Comparison of ENCODE assay signal across 1 cellular context in genomic region chr2:27496357-27497287, GRCh38.
TF ChIP-seq lines count a peak whose summit lies in the region.

GCKR (plus strand) TSS chr2:27496839; CDS start chr2:27496905, 66 bp downstream.

TF ChIP-seq in HepG2, 621 proteins besides CTCF, POLR2A, EP300 and RAD21 (continued from another document and continues in another):
- TF ChIP-seq ZNF552 (CRISPR knock-in tag; IDR thresholded peaks at IDR 0.05; ENCODE audit: borderline replicate concordance) (0 out of 2 replicates have a peak, but pooled peaks have one; percentile 77), ZNF20 (CRISPR knock-in tag; IDR thresholded peaks at IDR 0.05) (no peak), E2F2 (CRISPR knock-in tag; IDR thresholded peaks at IDR 0.05; ENCODE audit: borderline replicate concordance) (peak; percentile 76; the same call in 1 of the 2 replicates), ZSCAN21 (CRISPR knock-in tag; IDR thresholded peaks at IDR 0.05; ENCODE audit: borderline replicate concordance) (peak; percentile 94), MAFK (conservative IDR thresholded peaks at IDR 0.05 in 1 of 2, IDR thresholded peaks at IDR 0.05 in 1 of 2; ENCODE audit: low read length in 2 of 2) (peak in 1 of 2 experiments; percentile 25; a peak in 1 of 4 replicates), ZNF580 (CRISPR knock-in tag; IDR thresholded peaks at IDR 0.05; ENCODE audit: borderline replicate concordance, low read depth) (peak; percentile 50; the same call in 1 of the 2 replicates), ZNF414 (CRISPR knock-in tag; IDR thresholded peaks at IDR 0.05) (no peak), SNAI1 (CRISPR knock-in tag; IDR thresholded peaks at IDR 0.05; ENCODE audit: borderline replicate concordance) (peak; percentile 90; the same call in 1 of the 2 replicates), ZNF781 (CRISPR knock-in tag; IDR thresholded peaks at IDR 0.05; ENCODE audit: borderline replicate concordance, not compliant biosample characterization) (peak; percentile 88), ZNF275 (CRISPR knock-in tag; IDR thresholded peaks at IDR 0.05; ENCODE audit: borderline replicate concordance) (0 out of 2 replicates have a peak, but pooled peaks have one; percentile 3), IRF2 (CRISPR knock-in tag; IDR thresholded peaks at IDR 0.05) (peak; percentile 62; the same call in 1 of the 2 replicates), ZNF331 (CRISPR knock-in tag; IDR thresholded peaks at IDR 0.05) (peak; percentile 53; the same call in 1 of the 2 replicates), SNAPC5 (CRISPR knock-in tag; IDR thresholded peaks at IDR 0.05; ENCODE audit: borderline replicate concordance) (0 out of 2 replicates have a peak, but pooled peaks have one; percentile 59), CBX2 (IDR thresholded peaks at IDR 0.05; ENCODE audit: low read depth, low read length) (no peak), CBX2 (CRISPR knock-in tag; IDR thresholded peaks at IDR 0.05; ENCODE audit: low read depth) (0 out of 2 replicates have a peak, but pooled peaks have one; percentile 42), ARNTL (CRISPR knock-in tag; IDR thresholded peaks at IDR 0.05) (peak; percentile 77), SNAPC2 (CRISPR knock-in tag; IDR thresholded peaks at IDR 0.05) (peak; percentile 85), ZNF432 (CRISPR knock-in tag; IDR thresholded peaks at IDR 0.05; ENCODE audit: borderline replicate concordance) (no peak), ZNF276 (CRISPR knock-in tag; IDR thresholded peaks at IDR 0.05; ENCODE audit: low read depth) (no peak), HIVEP1 (CRISPR knock-in tag; IDR thresholded peaks at IDR 0.05) (peak; percentile 87; the same call in 1 of the 2 replicates), ZNF513 (CRISPR knock-in tag; conservative IDR thresholded peaks at IDR 0.05) (no peak), POLR2G (IDR thresholded peaks at IDR 0.05; ENCODE audit: low read depth, low read length) (peak; percentile 85), ZBTB7A (CRISPR knock-in tag; IDR thresholded peaks at IDR 0.05) (no peak), ZNF543 (CRISPR knock-in tag; IDR thresholded peaks at IDR 0.05) (0 out of 2 replicates have a peak, but pooled peaks have one; percentile 15), ZNF678 (CRISPR knock-in tag; IDR thresholded peaks at IDR 0.05) (no peak), ZFP37 (CRISPR knock-in tag; IDR thresholded peaks at IDR 0.05; ENCODE audit: borderline replicate concordance) (peak; percentile 94; the same call in 1 of the 2 replicates), ZNF790 (CRISPR knock-in tag; IDR thresholded peaks at IDR 0.05; ENCODE audit: borderline replicate concordance) (no peak), RBM39 (IDR thresholded peaks at IDR 0.05; ENCODE audit: low read depth, low read length, poor library complexity, severe bottlenecking) (no peak), CENPX (CRISPR knock-in tag; IDR thresholded peaks at IDR 0.05) (no peak), KDM5A (IDR thresholded peaks at IDR 0.05; ENCODE audit: borderline replicate concordance, low read length) (no peak; the same call in 1 of the 2 replicates), FOXA3 (CRISPR knock-in tag; IDR thresholded peaks at IDR 0.05) (no peak; the same call in 1 of the 2 replicates), ZNF280D (CRISPR knock-in tag; IDR thresholded peaks at IDR 0.05) (peak; percentile 90; the same call in 1 of the 2 replicates), RCOR2 (CRISPR knock-in tag; IDR thresholded peaks at IDR 0.05) (0 out of 2 replicates have a peak, but pooled peaks have one; percentile 12), ZSCAN12 (CRISPR knock-in tag; IDR thresholded peaks at IDR 0.05) (0 out of 2 replicates have a peak, but pooled peaks have one; percentile 30), ZNF121 (CRISPR knock-in tag; IDR thresholded peaks at IDR 0.05) (peak; percentile 89), TBP (CRISPR knock-in tag; IDR thresholded peaks at IDR 0.05) (no peak), BRD4 (CRISPR knock-in tag; IDR thresholded peaks at IDR 0.05) (peak; percentile 39; the same call in 1 of the 2 replicates), EED (CRISPR knock-in tag; IDR thresholded peaks at IDR 0.05) (peak; percentile 25; the same call in 1 of the 2 replicates), MED1 (CRISPR knock-in tag; IDR thresholded peaks at IDR 0.05) (peak; percentile 88), ZKSCAN8 (CRISPR knock-in tag; IDR thresholded peaks at IDR 0.05; ENCODE audit: borderline replicate concordance) (peak; percentile 73; the same call in 1 of the 2 replicates), ZNF512 (CRISPR knock-in tag; IDR thresholded peaks at IDR 0.05) (0 out of 2 replicates have a peak, but pooled peaks have one; percentile 71), ZNF17 (CRISPR knock-in tag; IDR thresholded peaks at IDR 0.05) (no peak), PHF5A (CRISPR knock-in tag; IDR thresholded peaks at IDR 0.05; ENCODE audit: low read depth, unreplicated experiment) (no peak), IRF1 (CRISPR knock-in tag; IDR thresholded peaks at IDR 0.05; ENCODE audit: low read depth) (no peak), ZBTB3 (CRISPR knock-in tag; IDR thresholded peaks at IDR 0.05; ENCODE audit: borderline replicate concordance, low read depth) (no peak), GTF2F1 (IDR thresholded peaks at IDR 0.05; ENCODE audit: low read length) (no peak), TRAFD1 (CRISPR knock-in tag; IDR thresholded peaks at IDR 0.05; ENCODE audit: borderline replicate concordance) (no peak), PTBP1 (IDR thresholded peaks at IDR 0.05; ENCODE audit: low read depth, low read length, poor library complexity, severe bottlenecking) (no peak), JARID2 (CRISPR knock-in tag; IDR thresholded peaks at IDR 0.05; ENCODE audit: insufficient replicate concordance) (peak; percentile 19), ZNF101 (CRISPR knock-in tag; IDR thresholded peaks at IDR 0.05; ENCODE audit: borderline replicate concordance, low read depth) (no peak), SKI (IDR thresholded peaks at IDR 0.05; ENCODE audit: partially characterized antibody) (no peak), ZNF383 (CRISPR knock-in tag; IDR thresholded peaks at IDR 0.05; ENCODE audit: borderline replicate concordance) (no peak), ZNF460 (CRISPR knock-in tag; IDR thresholded peaks at IDR 0.05; ENCODE audit: borderline replicate concordance) (no peak; the same call in 1 of the 2 replicates), HOXD1 (CRISPR knock-in tag; IDR thresholded peaks at IDR 0.05) (no peak)
